ENCODE assay signal across 13 cellular contexts in genomic region chr12:27112401-27112800, GRCh38. TPM values are rescaled to one million over a fixed set of nuclear protein-coding genes. Genes with fewer than 3 reads are reported as not detected.
A peak's percentile ranks its signal among the peaks of the same experiment; 100 is the strongest.
DNase-seq lines count a peak whose midpoint lies in the region; ATAC-seq, FAIRE-seq and TF ChIP-seq lines count a peak whose summit lies in the region.
"Not testable (repeated sequence)": the region's sequence is repeated elsewhere in the genome, so short reads cannot be mapped to it uniquely, and the experiment has no call there.
"Had no signal": no experiment of that assay in that cellular context is flagged by ENCODE, and none has a peak within 500 bp of the region (broad histone marks: within the 10 kb centered on the region; RNA-seq: fewer than 3 reads in every experiment).

No MANE protein-coding gene starts in this region.

- FAIRE-seq in TTC549 (lab: Jason Lieb, UNC): peak; percentile 5
- peak; percentile 78 for FAIRE-seq in endothelial cell of umbilical vein (lab: Jason Lieb, UNC)

- POLR2A ChIA-PET in A673 (lab: Charles Lee; ENCODE audit: low non-redundant PET); PC-3 (lab: Charles Lee; ENCODE audit: unreplicated experiment); endothelial cell of umbilical vein (lab: Charles Lee): not testable (repeated sequence)

- not testable (repeated sequence) for H3K36me3 ChIP-seq in A673 (ENCODE audit: insufficient read depth, low read length, poor library complexity, severe bottlenecking); PC-3 (ENCODE audit: low read depth, low read length); endothelial cell of umbilical vein (ENCODE audit: control insufficient read depth in 2 of 2, extremely low read depth in 1 of 2, insufficient read depth in 2 of 2, low read length in 2 of 2); neutrophil

- H3K27me3 ChIP-seq in A673 (replicated peaks; ENCODE audit: insufficient read depth, low read depth, low read length, poor library complexity); PC-3 (ENCODE audit: low read length); endothelial cell of umbilical vein (ENCODE audit: control insufficient read depth in 2 of 2, insufficient read depth in 2 of 2, low read length in 2 of 2); foreskin keratinocyte; neutrophil: not testable (repeated sequence)

- not testable (repeated sequence) for H3K27ac ChIP-seq in A673 (ENCODE audit: low read depth, low read length, poor library complexity, severe bottlenecking); PC-3 (ENCODE audit: low read length); endothelial cell of umbilical vein (ENCODE audit: insufficient read depth, low read depth, low read length); foreskin keratinocyte
- H3K27ac ChIP-seq in neutrophil: peak overlapping the region; percentile 55

- DNase-seq in A673 (ENCODE audit: low spot score) (peak; percentile 29), GF-D8 (lab: John Stamatoyannopoulos, UW) (peak; percentile 41), M059J (ENCODE audit: low read depth) (peak; percentile 31), PC-3 (peak; percentile 38), endothelial cell of umbilical vein (ENCODE audit: low read depth, low spot score) (peak; percentile 8), foreskin keratinocyte (peak in 1 of 2 donors; percentile 53)

- not testable (repeated sequence) for H3K9me3 ChIP-seq in A673 (ENCODE audit: low read depth, low read length, poor library complexity, severe bottlenecking); PC-3 (ENCODE audit: low read length); endothelial cell of umbilical vein (replicated peaks; ENCODE audit: control insufficient read depth, insufficient read depth, low read length); neutrophil

- H3K9ac ChIP-seq in PC-3 (ENCODE audit: low read length); endothelial cell of umbilical vein (replicated peaks; ENCODE audit: extremely low read depth, insufficient read depth, low read length): not testable (repeated sequence)

- H3K79me2 ChIP-seq in PC-3 (ENCODE audit: low read length); endothelial cell of umbilical vein (ENCODE audit: control insufficient read depth, insufficient read depth, low read length): not testable (repeated sequence)

- dilution Hi-C loops in endothelial cell of umbilical vein (cut with MboI; ENCODE audit: extremely low pct_ligation_motif_present, low sequenced_read_pairs): not testable (repeated sequence)

- not testable (repeated sequence) for H4K20me1 ChIP-seq in PC-3 (ENCODE audit: low read length); endothelial cell of umbilical vein (replicated peaks; ENCODE audit: control insufficient read depth, extremely low read depth, insufficient read depth, low read length)

- CTCF ChIA-PET in A673 (lab: Charles Lee): not testable (repeated sequence)
- CTCF ChIA-PET in PC-3 (lab: Charles Lee): interaction anchor here (0.5 kb wide), 1 partner anchor 215 kb away, joined by 3 read pairs; no protein-coding TSS in a partner anchor
- CTCF ChIA-PET in endothelial cell of umbilical vein (lab: Charles Lee): interaction anchor here (1.1 kb wide), 1 partner anchor 96 kb away, joined by 5 read pairs; no protein-coding TSS in a partner anchor

- not testable (repeated sequence) for H2AFZ ChIP-seq in PC-3 (ENCODE audit: low read length); endothelial cell of umbilical vein (ENCODE audit: low read depth, low read length)

- TF ChIP-seq POLR2A in endothelial cell of umbilical vein (IDR thresholded peaks at IDR 0.05; ENCODE audit: low read depth, low read length): not testable (repeated sequence)

- not testable (repeated sequence) for H3K9me2 ChIP-seq in PC-3 (replicated peaks; ENCODE audit: low read length)

- not testable (repeated sequence) for H3K4me3 ChIP-seq in A673 (ENCODE audit: low read depth, low read length, poor library complexity, severe bottlenecking); PC-3 (ENCODE audit: low read length); endothelial cell of umbilical vein (replicated peaks in 1 of 3; ENCODE audit: insufficient read depth in 1 of 3, low read depth in 1 of 3, low read length in 3 of 3); neutrophil (ENCODE audit: low read depth in 1 of 2, low read length in 1 of 2)

- H3F3A ChIP-seq in PC-3 (ENCODE audit: low read length, unreplicated experiment): not testable (repeated sequence)

- ATAC-seq in PC-3: peak; percentile 67
- ATAC-seq in foreskin keratinocyte: peak; percentile 20

- BruUV-seq in A673 (replicated peaks; lab: Mats Ljungman, UMichigan); PC-3 (replicated peaks; lab: Mats Ljungman, UMichigan); endothelial cell of umbilical vein (replicated peaks; lab: Mats Ljungman, UMichigan): not testable (repeated sequence)

- not testable (repeated sequence) for H3K4me2 ChIP-seq in PC-3 (ENCODE audit: low read length)
- H3K4me2 ChIP-seq in endothelial cell of umbilical vein (ENCODE audit: insufficient read depth, low read length): peak overlapping the region; percentile 47

- intact Hi-C loops in A673 (cut with micrococcal nuclease; ENCODE audit: unreplicated experiment): loop anchor here (10.0 kb wide), 1 partner anchor 88 kb away; the partner anchor contains the start of gene MED21
- intact Hi-C loops in PC-3 (cut with micrococcal nuclease); endothelial cell of umbilical vein (cut with micrococcal nuclease): not testable (repeated sequence)

- not testable (repeated sequence) for H3K4me1 ChIP-seq in A673 (ENCODE audit: insufficient read depth, low read length, poor library complexity, severe bottlenecking); PC-3 (ENCODE audit: insufficient read depth, low read length)
- H3K4me1 ChIP-seq in endothelial cell of umbilical vein (ENCODE audit: control insufficient read depth, extremely low read depth, insufficient read depth, low read length) (peaks cover 26% of the 10 kb centered on the region), foreskin keratinocyte (peaks cover 20% of the 10 kb centered on the region), neutrophil (ENCODE audit: control insufficient read depth in 1 of 2, insufficient read depth in 1 of 2, low read depth in 1 of 2, low read length in 1 of 2) (peaks cover 16 to 25% of the 10 kb centered on the region in 2 experiments)

- not testable (repeated sequence) for H3K9me1 ChIP-seq in endothelial cell of umbilical vein (replicated peaks; ENCODE audit: control insufficient read depth, extremely low read depth, insufficient read depth, low read length)

- TF ChIP-seq CTCF in A673 (conservative IDR thresholded peaks at IDR 0.05; ENCODE audit: low read depth, low read length); PC-3 (conservative IDR thresholded peaks at IDR 0.05; ENCODE audit: low read depth, low read length); endothelial cell of umbilical vein (IDR thresholded peaks at IDR 0.05; ENCODE audit: extremely low read depth in 1 of 2, insufficient read depth in 1 of 2, low read depth in 1 of 2, low read length in 2 of 2); foreskin keratinocyte (conservative IDR thresholded peaks at IDR 0.05); neutrophil (IDR thresholded peaks at IDR 0.05): not testable (repeated sequence)

TF ChIP-seq in endothelial cell of umbilical vein, 7 proteins besides CTCF, POLR2A, EP300 and RAD21:
- TF ChIP-seq FOS (IDR thresholded peaks at IDR 0.05; ENCODE audit: borderline replicate concordance, insufficient read depth, low read length): peak; percentile 51
- TF ChIP-seq JUN (IDR thresholded peaks at IDR 0.05; ENCODE audit: borderline replicate concordance, insufficient read depth, insufficient read length, low read depth): peak; percentile 47
- peak; percentile 43 for TF ChIP-seq GATA2 (IDR thresholded peaks at IDR 0.05; ENCODE audit: insufficient read depth, insufficient read length, low read depth, low read length)

RNA-seq across cellular contexts. Expression of gene C12orf71, which starts 30.0 kb away (rescaled TPM):
- total RNA-seq in A673 (2021) (not detected in 2 replicates), PC-3 (2014; rRNA removed) (not detected in 2 replicates), endothelial cell of umbilical vein (not detected in 2 replicates), foreskin keratinocyte (not detected in 2 replicates)
- not detected in 2 replicates for total RNA-seq in M059J (2014; rRNA removed; shearing (Covaris generic))
- polyA plus RNA-seq in endothelial cell of umbilical vein (not detected in 2 replicates), foreskin keratinocyte (not detected in 2 replicates)
- not detected in 2 replicates for polyA plus RNA-seq in endothelial cell of umbilical vein (2011; cell fraction: cytosol; rRNA removed)
- polyA plus RNA-seq in endothelial cell of umbilical vein (2011; cell fraction: nucleus; rRNA removed): not detected in 2 replicates
- polyA plus RNA-seq in endothelial cell of umbilical vein (2012): not detected in 2 replicates
- not detected in 2 replicates for polyA minus RNA-seq in endothelial cell of umbilical vein
- polyA minus RNA-seq in endothelial cell of umbilical vein (2011; cell fraction: cytosol; rRNA and poly(A)+ RNA removed): not detected
- polyA minus RNA-seq in endothelial cell of umbilical vein (2011; cell fraction: nucleus; rRNA and poly(A)+ RNA removed): not detected in 2 replicates
- total RNA-seq: H4, HepG2, OCI-LY7, Right ventricle myocardium superior had no signal
- polyA plus RNA-seq: AG04450, HepG2 had no signal
